ENCODE assay signal across 15 cellular contexts in genomic region chr14:66140213-66140918, GRCh38.
A peak's percentile ranks its signal among the peaks of the same experiment; 100 is the strongest.
DNase-seq lines count a peak whose midpoint lies in the region; ATAC-seq, FAIRE-seq and TF ChIP-seq lines count a peak whose summit lies in the region.
"Had no signal": no experiment of that assay in that cellular context is flagged by ENCODE, and none has a peak within 500 bp of the region (broad histone marks: within the 10 kb centered on the region; RNA-seq: fewer than 3 reads in every experiment).

No MANE protein-coding gene starts in this region.

- DNase-seq in activated B cell treated with CpG ODN at 0.5 μM for 24 hours (no peak), pancreas (no peak), NCI-H187 (lab: John Stamatoyannopoulos, UW) (no peak), NCI-H524 (lab: John Stamatoyannopoulos, UW) (no peak)
- DNase-seq: activated CD4-positive, alpha-beta memory T cell treated with anti-CD3 and anti-CD28 coated beads for 36 hours; amniotic stem cell; effector memory CD4-positive, alpha-beta T cell; hippocampal formation; NCI-H1930; right cardiac atrium had no signal

- H3K27me3 Mint-ChIP-seq in activated B cell treated with CpG ODN at 0.5 μM for 24 hours, result peaks cover 16% of the 10 kb centered on the region

- FAIRE-seq in pancreas (lab: Jason Lieb, UNC), result no peak

- POLR2A ChIA-PET in activated B cell treated with CpG ODN at 0.5 μM for 24 hours (lab: Charles Lee), result no interaction called here

- TF ChIP-seq CTCF in activated B cell treated with CpG ODN at 0.5 μM for 24 hours (IDR thresholded peaks at IDR 0.05) (no peak), pancreas (IDR thresholded peaks at IDR 0.05) (no peak)

- H3K4me3 ChIP-seq in pancreas, result no peak overlapping the region
- H3K4me3 ChIP-seq: upper lobe of left lung had no signal

- intact Hi-C loops in activated B cell treated with CpG ODN at 0.5 μM for 24 hours (cut with micrococcal nuclease) (no loop called here), pancreas (cut with DNase I) (no loop called here)

- H3K27me3 ChIP-seq in pancreas, result no peaks in the 10 kb centered on the region
- H3K27me3 ChIP-seq: upper lobe of left lung had no signal

- no peaks in the 10 kb centered on the region for H3K9me3 ChIP-seq in pancreas
- H3K9me3 ChIP-seq: upper lobe of left lung had no signal

- no peaks in the 10 kb centered on the region for H3K9me3 Mint-ChIP-seq in activated B cell treated with CpG ODN at 0.5 μM for 24 hours
- H3K9me3 Mint-ChIP-seq: activated CD4-positive, alpha-beta memory T cell treated with anti-CD3 and anti-CD28 coated beads for 36 hours had no signal

- H3K27ac Mint-ChIP-seq in activated B cell treated with CpG ODN at 0.5 μM for 24 hours, result no peak overlapping the region
- H3K27ac Mint-ChIP-seq: activated CD4-positive, alpha-beta memory T cell treated with anti-CD3 and anti-CD28 coated beads for 36 hours had no signal

- CTCF ChIA-PET in activated B cell treated with CpG ODN at 0.5 μM for 24 hours (lab: Charles Lee), result no interaction called here

- no peak overlapping the region for H3K27ac ChIP-seq in pancreas
- H3K27ac ChIP-seq: upper lobe of left lung had no signal

- no peaks in the 10 kb centered on the region for H3K36me3 ChIP-seq in pancreas
- H3K36me3 ChIP-seq: upper lobe of left lung had no signal

- H3K4me1 ChIP-seq in pancreas, result no peaks in the 10 kb centered on the region
- H3K4me1 ChIP-seq: upper lobe of left lung had no signal

- 68 to 78% methylated on average over 6 of the region's 6 CpGs for WGBS in pancreas, 2 donors

- H3K4me3 Mint-ChIP-seq in activated B cell treated with CpG ODN at 0.5 μM for 24 hours, result no peak overlapping the region
- H3K4me3 Mint-ChIP-seq: activated CD4-positive, alpha-beta memory T cell treated with anti-CD3 and anti-CD28 coated beads for 36 hours had no signal

- peaks cover 3% of the 10 kb centered on the region for H3K4me1 Mint-ChIP-seq in activated B cell treated with CpG ODN at 0.5 μM for 24 hours

- H3K36me3 Mint-ChIP-seq in activated B cell treated with CpG ODN at 0.5 μM for 24 hours (ENCODE audit: low read depth), result no peaks in the 10 kb centered on the region
- H3K36me3 Mint-ChIP-seq: activated CD4-positive, alpha-beta memory T cell treated with anti-CD3 and anti-CD28 coated beads for 36 hours had no signal

- ATAC-seq in GM18517 (IDR thresholded peaks at IDR 0.05; ENCODE audit: unreplicated experiment) (peak; percentile 78), GM21723 (IDR thresholded peaks at IDR 0.05; ENCODE audit: unreplicated experiment) (peak; percentile 71), HG03520 (IDR thresholded peaks at IDR 0.05; ENCODE audit: unreplicated experiment) (peak; percentile 65), activated B cell treated with CpG ODN at 0.5 μM for 24 hours (ENCODE audit: low read depth) (peak; percentile 71), pancreas (no peak), GM21825 (IDR thresholded peaks at IDR 0.05; ENCODE audit: unreplicated experiment) (no peak)

Comparison
In these comparisons a context has a peak if more than half of its experiments do, and no peak if none do; other contexts are left out.
1. ATAC-seq: peak in GM18517 (single experiment), GM21723 (single experiment), HG03520 (single experiment) and activated B cell treated with CpG ODN at 0.5 μM for 24 hours (single experiment); none in pancreas (0 of 4) and GM21825 (single experiment).